Comparison of ENCODE assay signal across 21 cellular contexts in the genomic region with DNA sequence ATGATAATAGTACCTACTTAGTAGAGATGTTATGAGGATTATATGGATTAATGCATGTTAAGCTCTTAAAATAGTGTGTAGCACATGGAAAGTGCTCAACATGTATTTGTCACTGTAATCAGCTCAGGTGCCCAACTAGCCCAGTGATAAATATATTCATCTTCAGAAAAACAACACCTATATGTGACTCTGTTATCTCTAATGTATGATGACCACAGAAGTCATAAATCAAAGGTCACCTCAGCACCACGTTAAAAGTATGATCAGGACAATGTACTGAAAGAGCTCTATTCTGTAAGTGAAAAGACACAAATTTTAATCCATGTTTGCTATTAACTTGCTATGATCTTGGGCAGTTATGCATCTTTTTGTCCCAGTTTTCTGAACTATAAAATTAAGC.
"Had no signal": no experiment of that assay in that cellular context is flagged by ENCODE, and none has a peak within 500 bp of the region (broad histone marks: within the 10 kb centered on the region; RNA-seq: fewer than 3 reads in every experiment).

No MANE protein-coding gene starts in this region.

- H3K27ac ChIP-seq: esophagus squamous epithelium, gastroesophageal sphincter, psoas muscle, testis, upper lobe of right lung, vagina had no signal

- H3K9me3 ChIP-seq: esophagus squamous epithelium, gastroesophageal sphincter, psoas muscle, testis, tibial nerve, upper lobe of right lung, vagina had no signal

- H3K27ac Mint-ChIP-seq: dendritic cell treated with granulocyte-macrophage colony-stimulating factor and Interleukin-4, amounts not matched to agents 40 ng/mL and 50 ng/mL, for 4 days; immature natural killer cell; naive thymus-derived CD4-positive, alpha-beta T cell; nephron progenitor cell; stimulated activated naive B cell treated with anti-CD40 and anti-IgM and Interleukin-4, amounts not matched to agents 10 μg/mL and 1 μg/mL and 100 μg/mL, for 72 hours; stimulated activated naive CD8-positive, alpha-beta T cell treated with anti-CD3 and anti-CD28 coated beads, Interleukin-15, amount 100 ng/mL, for 72 hours had no signal

- H3K4me1 ChIP-seq: psoas muscle, vagina had no signal

- H3K4me3 ChIP-seq: esophagus squamous epithelium, gastroesophageal sphincter, lung, psoas muscle, testis, tibial nerve, upper lobe of right lung, vagina had no signal

- H3K4me1 Mint-ChIP-seq: immature natural killer cell; nephron progenitor cell; stimulated activated naive CD8-positive, alpha-beta T cell treated with anti-CD3 and anti-CD28 coated beads, Interleukin-15, amount 100 ng/mL, for 72 hours had no signal

- H3K27me3 Mint-ChIP-seq: stimulated activated naive B cell treated with anti-CD40 and anti-IgM and Interleukin-4, amounts not matched to agents 10 μg/mL and 1 μg/mL and 100 μg/mL, for 72 hours had no signal

- H3K36me3 Mint-ChIP-seq: immature natural killer cell; naive thymus-derived CD4-positive, alpha-beta T cell; stimulated activated naive B cell treated with anti-CD40 and anti-IgM and Interleukin-4, amounts not matched to agents 10 μg/mL and 1 μg/mL and 100 μg/mL, for 72 hours had no signal

- H3K4me3 Mint-ChIP-seq: dendritic cell treated with granulocyte-macrophage colony-stimulating factor and Interleukin-4, amounts not matched to agents 40 ng/mL and 50 ng/mL, for 4 days; immature natural killer cell; naive thymus-derived CD4-positive, alpha-beta T cell; nephron progenitor cell; stimulated activated naive B cell treated with anti-CD40 and anti-IgM and Interleukin-4, amounts not matched to agents 10 μg/mL and 1 μg/mL and 100 μg/mL, for 72 hours; stimulated activated naive CD8-positive, alpha-beta T cell treated with anti-CD3 and anti-CD28 coated beads, Interleukin-15, amount 100 ng/mL, for 72 hours had no signal

- DNase-seq: esophagus squamous epithelium; glutamatergic neuron; immature natural killer cell; kidney; left cardiac atrium; left ventricle myocardium superior; naive thymus-derived CD4-positive, alpha-beta T cell; nephron progenitor cell; psoas muscle; retina; stimulated activated CD4-positive, alpha-beta T cell treated with anti-CD3 and anti-CD28 coated beads, Interleukin-2, amount 100 ng/mL, for 24 hours; stimulated activated CD4-positive, alpha-beta T cell treated with anti-CD3 and anti-CD28 coated beads, Interleukin-4, amount 100 ng/mL, for 4 hours; stimulated activated naive B cell treated with anti-CD40 and anti-IgM and Interleukin-4, amounts not matched to agents 10 μg/mL and 1 μg/mL and 100 μg/mL, for 72 hours; stimulated activated naive CD8-positive, alpha-beta T cell treated with anti-CD3 and anti-CD28 coated beads, Interleukin-15, amount 100 ng/mL, for 72 hours; testis; upper lobe of right lung had no signal

- ATAC-seq: gastroesophageal sphincter; left cardiac atrium; left ventricle myocardium superior; naive thymus-derived CD4-positive, alpha-beta T cell; psoas muscle; stimulated activated naive B cell treated with anti-CD40 and anti-IgM and Interleukin-4, amounts not matched to agents 10 μg/mL and 1 μg/mL and 100 μg/mL, for 72 hours; stimulated activated naive CD8-positive, alpha-beta T cell treated with anti-CD3 and anti-CD28 coated beads, Interleukin-15, amount 100 ng/mL, for 72 hours; upper lobe of right lung had no signal

- H3K9me3 Mint-ChIP-seq: dendritic cell treated with granulocyte-macrophage colony-stimulating factor and Interleukin-4, amounts not matched to agents 40 ng/mL and 50 ng/mL, for 4 days; naive thymus-derived CD4-positive, alpha-beta T cell; nephron progenitor cell; stimulated activated naive B cell treated with anti-CD40 and anti-IgM and Interleukin-4, amounts not matched to agents 10 μg/mL and 1 μg/mL and 100 μg/mL, for 72 hours; stimulated activated naive CD8-positive, alpha-beta T cell treated with anti-CD3 and anti-CD28 coated beads, Interleukin-15, amount 100 ng/mL, for 72 hours had no signal

- H3K27me3 ChIP-seq: esophagus squamous epithelium, gastroesophageal sphincter, testis, tibial nerve, upper lobe of right lung, vagina had no signal

- H3K36me3 ChIP-seq: esophagus squamous epithelium, gastroesophageal sphincter, tibial nerve, upper lobe of right lung, vagina had no signal
